Comparison of ENCODE assay signal across 33 cellular contexts in the genomic region with DNA sequence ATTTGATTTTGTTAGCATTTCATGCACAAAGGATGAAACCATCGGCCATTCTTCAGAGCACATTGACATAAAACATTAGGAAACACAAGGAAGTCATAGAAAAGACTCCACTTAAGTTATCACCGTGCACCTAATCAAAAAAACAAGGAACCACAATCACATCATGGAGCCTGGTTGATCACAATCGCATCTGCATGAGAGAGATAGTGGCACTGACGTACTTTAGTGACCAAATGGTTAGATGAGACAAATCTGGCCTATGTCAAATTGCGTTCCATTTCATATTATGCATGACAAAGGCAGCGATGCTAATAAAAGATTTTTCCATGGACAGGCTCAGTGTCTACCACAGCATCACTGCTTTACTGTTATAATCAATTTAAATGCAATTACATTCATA.
"Had no signal": no experiment of that assay in that cellular context is flagged by ENCODE, and none has a peak within 500 bp of the region (broad histone marks: within the 10 kb centered on the region; RNA-seq: fewer than 3 reads in every experiment).

No MANE protein-coding gene starts in this region.

- ATAC-seq: activated CD4-positive, alpha-beta T cell treated with anti-CD3 and anti-CD28 coated beads for 36 hours; activated CD8-positive, alpha-beta memory T cell treated with anti-CD3 and anti-CD28 coated beads, Interleukin-2, amount 10 ng/mL, durations not matched to agents 7 days and 5 days; activated CD8-positive, alpha-beta T cell treated with anti-CD3 and anti-CD28 coated beads, Interleukin-2, amount 10 ng/mL, durations not matched to agents 7 days and 5 days; gastroesophageal sphincter; heart right ventricle; T-helper 17 cell had no signal

- H3K27me3 Mint-ChIP-seq: activated CD4-positive, alpha-beta memory T cell treated with anti-CD3 and anti-CD28 coated beads for 36 hours; activated CD4-positive, alpha-beta T cell treated with anti-CD3 and anti-CD28 coated beads for 36 hours; activated CD4-positive, alpha-beta T cell treated with anti-CD3 and anti-CD28 coated beads, Interleukin-2, amount 10 ng/mL, durations not matched to agents 24 days and 14 days; activated CD8-positive, alpha-beta memory T cell treated with anti-CD3 and anti-CD28 coated beads, Interleukin-2, amount 10 ng/mL, durations not matched to agents 7 days and 5 days; activated naive CD4-positive, alpha-beta T cell treated with anti-CD3 and anti-CD28 coated beads, Interleukin-2, amount 50 U/mL, for 24 hours; activated naive CD8-positive, alpha-beta T cell treated with anti-CD3 and anti-CD28 coated beads, Interleukin-2, amount 10 ng/mL, durations not matched to agents 7 days and 5 days; brain; T-helper 17 cell had no signal

- H3K27ac Mint-ChIP-seq: activated CD4-positive, alpha-beta memory T cell treated with anti-CD3 and anti-CD28 coated beads for 36 hours; activated CD4-positive, alpha-beta T cell treated with anti-CD3 and anti-CD28 coated beads for 36 hours; activated CD4-positive, alpha-beta T cell treated with anti-CD3 and anti-CD28 coated beads, Interleukin-2, amount 10 ng/mL, durations not matched to agents 24 days and 14 days; activated CD8-positive, alpha-beta memory T cell treated with anti-CD3 and anti-CD28 coated beads, Interleukin-2, amount 10 ng/mL, durations not matched to agents 7 days and 5 days; activated CD8-positive, alpha-beta T cell treated with anti-CD3 and anti-CD28 coated beads, Interleukin-2, amount 10 ng/mL, durations not matched to agents 7 days and 5 days; activated naive CD4-positive, alpha-beta T cell treated with anti-CD3 and anti-CD28 coated beads for 36 hours; activated naive CD4-positive, alpha-beta T cell treated with anti-CD3 and anti-CD28 coated beads, Interleukin-2, amount 50 U/mL, for 24 hours; activated naive CD8-positive, alpha-beta T cell treated with anti-CD3 and anti-CD28 coated beads, Interleukin-2, amount 10 ng/mL, durations not matched to agents 7 days and 5 days; activated T-helper 1 cell treated with anti-CD3 and anti-CD28 coated beads, Interleukin-12 subunit alpha, Interleukin-12 subunit beta, Interleukin-2, Interleukin-4 antibody, amounts not matched to agents 30 ng/mL and 10 ng/mL and 1 ng/mL, durations not matched to agents 14 hours and 24 hours and 36 hours; activated T-helper 2 cell treated with anti-CD3 and anti-CD28 coated beads, Interferon-gamma antibody, Interleukin-2, Interleukin-4, amounts not matched to agents 10 μg/mL and 5 μg/mL and 100 μg/mL, durations not matched to agents 14 hours and 24 hours and 36 hours; brain; endodermal cell; T-helper 17 cell; T-helper 2 cell treated with Interferon-gamma antibody and Interleukin-4, amounts not matched to agents 5 μg/mL and 100 μg/mL, for 36 hours had no signal

- H3K4me3 ChIP-seq: ascending aorta, breast epithelium, cardiac muscle cell, colonic mucosa, esophagus squamous epithelium, gastroesophageal sphincter, heart right ventricle had no signal

- H3K36me3 Mint-ChIP-seq: activated CD4-positive, alpha-beta memory T cell treated with anti-CD3 and anti-CD28 coated beads for 36 hours; activated CD8-positive, alpha-beta memory T cell treated with anti-CD3 and anti-CD28 coated beads, Interleukin-2, amount 10 ng/mL, durations not matched to agents 7 days and 5 days; activated naive CD4-positive, alpha-beta T cell treated with anti-CD3 and anti-CD28 coated beads, Interleukin-2, amount 50 U/mL, for 24 hours; activated naive CD8-positive, alpha-beta T cell treated with anti-CD3 and anti-CD28 coated beads, Interleukin-2, amount 10 ng/mL, durations not matched to agents 7 days and 5 days; brain had no signal

- H3K9me3 ChIP-seq: ascending aorta, breast epithelium, colonic mucosa, esophagus squamous epithelium, gastroesophageal sphincter, heart right ventricle had no signal

- H3K27ac ChIP-seq: ascending aorta, breast epithelium, cardiac muscle cell, colonic mucosa, esophagus squamous epithelium, gastroesophageal sphincter, heart right ventricle had no signal

- H3K36me3 ChIP-seq: ascending aorta, breast epithelium, cardiac muscle cell, colonic mucosa, esophagus squamous epithelium, gastroesophageal sphincter, heart right ventricle had no signal

- DNase-seq: activated CD4-positive, alpha-beta memory T cell treated with anti-CD3 and anti-CD28 coated beads for 36 hours; activated CD4-positive, alpha-beta T cell treated with anti-CD3 and anti-CD28 coated beads for 36 hours; activated CD4-positive, alpha-beta T cell treated with anti-CD3 and anti-CD28 coated beads, Interleukin-2, amount 10 ng/mL, durations not matched to agents 24 days and 14 days; activated CD4-positive, CD25-positive, alpha-beta regulatory T cell; activated CD4-positive, CD25-positive, alpha-beta regulatory T cell treated with anti-CD3 and anti-CD28 coated beads, Interleukin-2, amount 50 U/mL, for 72 hours; activated CD8-positive, alpha-beta memory T cell treated with anti-CD3 and anti-CD28 coated beads, Interleukin-2, amount 10 ng/mL, durations not matched to agents 7 days and 5 days; activated CD8-positive, alpha-beta memory T cell treated with anti-CD3 and anti-CD28 coated beads, Interleukin-2, amount 50 U/mL, for 4 hours; activated CD8-positive, alpha-beta T cell treated with anti-CD3 and anti-CD28 coated beads, Interleukin-2, amount 10 ng/mL, durations not matched to agents 7 days and 5 days; activated effector memory CD4-positive, alpha-beta T cell treated with anti-CD3 and anti-CD28 coated beads, Interleukin-2, amount 50 U/mL, for 16 hours; activated naive CD4-positive, alpha-beta T cell treated with anti-CD3 and anti-CD28 coated beads for 36 hours; activated naive CD8-positive, alpha-beta T cell treated with anti-CD3 and anti-CD28 coated beads, Interleukin-2, amount 10 ng/mL, durations not matched to agents 7 days and 5 days; activated T-cell treated with anti-CD3 and anti-CD28 coated beads, Interleukin-2, amount 50 U/mL, for 1 hour; activated T-cell treated with anti-CD3 and anti-CD28 coated beads, Interleukin-2, amount 50 U/mL, for 48 hours; central memory CD4-positive, alpha-beta T cell; cerebellar nuclear complex; colonic mucosa; effector memory CD4-positive, alpha-beta T cell; endodermal cell; esophagus squamous epithelium; foreskin melanocyte; heart right ventricle; T-helper 1 cell; T-helper 17 cell; T1000 had no signal

- H3K4me3 Mint-ChIP-seq: activated CD4-positive, alpha-beta memory T cell treated with anti-CD3 and anti-CD28 coated beads for 36 hours; activated CD4-positive, alpha-beta T cell treated with anti-CD3 and anti-CD28 coated beads for 36 hours; activated CD4-positive, alpha-beta T cell treated with anti-CD3 and anti-CD28 coated beads, Interleukin-2, amount 10 ng/mL, durations not matched to agents 24 days and 14 days; activated CD8-positive, alpha-beta memory T cell treated with anti-CD3 and anti-CD28 coated beads, Interleukin-2, amount 10 ng/mL, durations not matched to agents 7 days and 5 days; activated CD8-positive, alpha-beta T cell treated with anti-CD3 and anti-CD28 coated beads, Interleukin-2, amount 10 ng/mL, durations not matched to agents 7 days and 5 days; activated naive CD4-positive, alpha-beta T cell treated with anti-CD3 and anti-CD28 coated beads for 36 hours; activated naive CD4-positive, alpha-beta T cell treated with anti-CD3 and anti-CD28 coated beads, Interleukin-2, amount 50 U/mL, for 24 hours; activated naive CD8-positive, alpha-beta T cell treated with anti-CD3 and anti-CD28 coated beads, Interleukin-2, amount 10 ng/mL, durations not matched to agents 7 days and 5 days; activated T-helper 1 cell treated with anti-CD3 and anti-CD28 coated beads, Interleukin-12 subunit alpha, Interleukin-12 subunit beta, Interleukin-2, Interleukin-4 antibody, amounts not matched to agents 30 ng/mL and 10 ng/mL and 1 ng/mL, durations not matched to agents 14 hours and 24 hours and 36 hours; brain; endodermal cell; T-helper 17 cell; T-helper 2 cell treated with Interferon-gamma antibody and Interleukin-4, amounts not matched to agents 5 μg/mL and 100 μg/mL, for 36 hours had no signal

- H3K27me3 ChIP-seq: ascending aorta, breast epithelium, cardiac muscle cell, colonic mucosa, esophagus squamous epithelium, gastroesophageal sphincter, heart right ventricle had no signal

- H3K9me3 Mint-ChIP-seq: activated CD4-positive, alpha-beta memory T cell treated with anti-CD3 and anti-CD28 coated beads for 36 hours; activated CD4-positive, alpha-beta T cell treated with anti-CD3 and anti-CD28 coated beads, Interleukin-2, amount 10 ng/mL, durations not matched to agents 24 days and 14 days; activated naive CD4-positive, alpha-beta T cell treated with anti-CD3 and anti-CD28 coated beads, Interleukin-2, amount 50 U/mL, for 24 hours; activated naive CD8-positive, alpha-beta T cell treated with anti-CD3 and anti-CD28 coated beads, Interleukin-2, amount 10 ng/mL, durations not matched to agents 7 days and 5 days; activated T-helper 1 cell treated with anti-CD3 and anti-CD28 coated beads, Interleukin-12 subunit alpha, Interleukin-12 subunit beta, Interleukin-2, Interleukin-4 antibody, amounts not matched to agents 30 ng/mL and 10 ng/mL and 1 ng/mL, durations not matched to agents 14 hours and 24 hours and 36 hours; activated T-helper 2 cell treated with anti-CD3 and anti-CD28 coated beads, Interferon-gamma antibody, Interleukin-2, Interleukin-4, amounts not matched to agents 10 μg/mL and 5 μg/mL and 100 μg/mL, durations not matched to agents 14 hours and 24 hours and 36 hours; brain; endodermal cell; T-helper 2 cell treated with Interferon-gamma antibody and Interleukin-4, amounts not matched to agents 5 μg/mL and 100 μg/mL, for 36 hours had no signal

- H3K4me1 ChIP-seq: ascending aorta, breast epithelium, colonic mucosa had no signal

- H3K4me1 Mint-ChIP-seq: activated CD4-positive, alpha-beta T cell treated with anti-CD3 and anti-CD28 coated beads for 36 hours; activated CD4-positive, alpha-beta T cell treated with anti-CD3 and anti-CD28 coated beads, Interleukin-2, amount 10 ng/mL, durations not matched to agents 24 days and 14 days; activated CD8-positive, alpha-beta memory T cell treated with anti-CD3 and anti-CD28 coated beads, Interleukin-2, amount 10 ng/mL, durations not matched to agents 7 days and 5 days; activated naive CD4-positive, alpha-beta T cell treated with anti-CD3 and anti-CD28 coated beads, Interleukin-2, amount 50 U/mL, for 24 hours; activated naive CD8-positive, alpha-beta T cell treated with anti-CD3 and anti-CD28 coated beads, Interleukin-2, amount 10 ng/mL, durations not matched to agents 7 days and 5 days; T-helper 17 cell had no signal
